12 cellular contexts compared by ENCODE assay signal in the genomic region with DNA sequence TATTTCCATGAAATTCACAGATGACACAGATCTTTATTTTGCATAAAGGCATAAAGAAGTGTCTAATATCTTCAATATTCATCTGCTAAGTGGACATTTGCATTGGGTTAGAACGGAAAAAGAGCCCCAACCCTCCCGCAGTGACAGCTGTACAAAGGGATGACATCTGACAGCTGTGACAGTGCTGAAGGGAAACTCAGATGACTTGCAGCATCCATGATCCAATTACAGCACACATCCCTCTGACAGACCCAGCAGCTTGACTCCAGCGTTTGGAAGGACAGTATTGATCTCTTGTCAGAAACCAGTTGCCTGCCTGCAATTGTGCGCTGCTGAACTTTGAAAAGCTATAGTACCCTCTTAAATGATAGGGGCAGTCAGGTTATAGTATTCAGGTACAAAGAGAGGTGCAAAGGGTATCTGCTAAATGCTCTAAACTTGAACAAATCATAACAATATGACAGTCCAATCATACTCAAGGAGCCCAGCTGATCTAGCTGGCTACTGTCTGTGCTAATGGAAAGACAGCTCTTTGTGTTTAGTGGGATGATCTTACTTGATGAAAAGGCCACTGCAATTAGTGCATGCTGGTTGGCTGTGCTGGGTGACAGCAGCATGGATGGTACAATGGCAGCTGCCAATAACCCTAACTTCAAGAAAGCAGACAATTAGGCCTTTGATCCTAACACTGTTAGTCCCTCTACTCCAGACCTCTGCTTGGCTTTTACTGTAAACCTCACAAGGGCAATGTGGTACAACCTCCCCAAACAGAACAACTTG.
DNase-seq lines count a peak whose midpoint lies in the region; ATAC-seq and TF ChIP-seq lines count a peak whose summit lies in the region.
"Had no signal": no experiment of that assay in that cellular context is flagged by ENCODE, and none has a peak within 500 bp of the region (broad histone marks: within the 10 kb centered on the region; RNA-seq: fewer than 3 reads in every experiment).

No MANE protein-coding gene starts in this region.

- H3K4me3 Mint-ChIP-seq in endodermal cell = no peak overlapping the region

- no peaks in the 10 kb centered on the region for H3K27me3 Mint-ChIP-seq in endodermal cell (ENCODE audit: insufficient read depth)

- H3K36me3 Mint-ChIP-seq in endodermal cell (ENCODE audit: low read depth) = no peaks in the 10 kb centered on the region

- DNase-seq in NCI-H146 (lab: John Stamatoyannopoulos, UW) (peak; percentile 89), NCI-H524 treated with DMSO at 0.1 percent for 48 hours (lab: John Stamatoyannopoulos, UW) (peak; percentile 78), endodermal cell (peak; percentile 46), pons (ENCODE audit: low spot score) (peak; percentile 90), Right ventricle myocardium inferior (ENCODE audit: missing footprints) (no peak)
- no peak for DNase-seq in activated T-cell treated with anti-CD3 and anti-CD28 coated beads, Interleukin-2, amount 50 U/mL, for 48 hours
- DNase-seq: activated gamma-delta T cell treated with Interleukin-2 at 50 U/mL for 16 hours; brain microvascular endothelial cell; effector CD8-positive, alpha-beta T cell; NCI-H1436 had no signal

- H3K4me3 ChIP-seq in endodermal cell (ENCODE audit: low read length) = no peak overlapping the region
- H3K4me3 ChIP-seq: BLaER1 had no signal

- TF ChIP-seq CTCF in endodermal cell (conservative IDR thresholded peaks at IDR 0.05) = no peak

- no peaks in the 10 kb centered on the region for H3K9me3 ChIP-seq in endodermal cell (ENCODE audit: control insufficient read depth, low read length)
- H3K9me3 ChIP-seq: BLaER1 had no signal

- peak overlapping the region; percentile 70 for H3K27ac ChIP-seq in endodermal cell (ENCODE audit: low read depth, low read length)
- H3K27ac ChIP-seq: BLaER1, brain microvascular endothelial cell had no signal

- H3K4me1 ChIP-seq in endodermal cell (ENCODE audit: control insufficient read depth, insufficient read depth, low read length) = no peaks in the 10 kb centered on the region
- H3K4me1 ChIP-seq: BLaER1 had no signal

- no peaks in the 10 kb centered on the region for H3K9me3 Mint-ChIP-seq in endodermal cell

- ATAC-seq in Right ventricle myocardium inferior = no peak
- no peak for ATAC-seq in HG02678 (IDR thresholded peaks at IDR 0.05; ENCODE audit: unreplicated experiment)

- H3K36me3 ChIP-seq in endodermal cell (ENCODE audit: control insufficient read depth, insufficient read depth, low read length) = no peaks in the 10 kb centered on the region
- H3K36me3 ChIP-seq: BLaER1, brain microvascular endothelial cell had no signal

- H3K27me3 ChIP-seq in endodermal cell (ENCODE audit: control insufficient read depth, insufficient read depth, low read length, poor library complexity, severe bottlenecking) = no peaks in the 10 kb centered on the region
- H3K27me3 ChIP-seq: BLaER1, brain microvascular endothelial cell had no signal

- no peak overlapping the region for H3K9ac ChIP-seq in endodermal cell (ENCODE audit: extremely low read depth, low read length, poor library complexity, severe bottlenecking)
- H3K9ac ChIP-seq: BLaER1 had no signal

- WGBS in endodermal cell (ENCODE audit: insufficient coverage in 1 of 2, insufficient read length in 1 of 2), 2 experiments = 68% methylated on average over 4 of the region's 4 CpGs; no CpG with 5 or more reads in 1 of the 2 experiments

- intact Hi-C loops in Right ventricle myocardium inferior (cut with DNase I) = no loop called here

- H3K4me1 Mint-ChIP-seq in endodermal cell = peaks cover 6% of the 10 kb centered on the region

- H3K27ac Mint-ChIP-seq in endodermal cell = no peak overlapping the region

Comparison
In these comparisons a context has a peak if more than half of its experiments do, and no peak if none do; other contexts are left out.
1. DNase-seq: peak in NCI-H146 (single experiment), NCI-H524 treated with DMSO at 0.1 percent for 48 hours (single experiment), endodermal cell (single experiment) and pons (single experiment); none in Right ventricle myocardium inferior (single experiment) and activated T-cell treated with anti-CD3 and anti-CD28 coated beads, Interleukin-2, amount 50 U/mL, for 48 hours (0 of 2).